Comparison of ENCODE assay signal across 13 cellular contexts in genomic region chr1:67688526-67689219, GRCh38. TPM values are rescaled to one million over a fixed set of nuclear protein-coding genes. Genes with fewer than 3 reads are reported as not detected.
DNase-seq lines count a peak whose midpoint lies in the region; ATAC-seq, FAIRE-seq and TF ChIP-seq lines count a peak whose summit lies in the region.
"Had no signal": no experiment of that assay in that cellular context is flagged by ENCODE, and none has a peak within 500 bp of the region (broad histone marks: within the 10 kb centered on the region; RNA-seq: fewer than 3 reads in every experiment).

No MANE protein-coding gene starts in this region.

- H3K27ac ChIP-seq in A549: peak overlapping the region; percentile 25 to 62; a peak in 4 of 6 replicates
- peak overlapping the region; percentile 25 to 96; a peak in 3 of 4 replicates for H3K27ac ChIP-seq in SK-N-SH (ENCODE audit: low read depth in 2 of 2, low read length in 1 of 2)
- H3K27ac ChIP-seq in gastrocnemius medialis: peak overlapping the region in 2 of 4 donors; percentile 97 to 99
- H3K27ac ChIP-seq: ovary, SK-N-MC had no signal

- no peak for FAIRE-seq in A549 (lab: Jason Lieb, UNC)
- no peak for FAIRE-seq in GM12892 (lab: Jason Lieb, UNC)
- FAIRE-seq: D721Med had no signal

- TF ChIP-seq EP300 in A549 (IDR thresholded peaks at IDR 0.05) (no peak), SK-N-SH (IDR thresholded peaks at IDR 0.05; ENCODE audit: borderline replicate concordance in 1 of 2, low read depth in 1 of 2, low read length in 1 of 2) (no peak)

- TF ChIP-seq POLR2A in A549 (IDR thresholded peaks at IDR 0.05; ENCODE audit: low read length) (no peak), GM12892 (IDR thresholded peaks at IDR 0.05; ENCODE audit: low read depth, low read length) (peak; percentile 42; the same call in 1 of the 2 replicates), gastrocnemius medialis (IDR thresholded peaks at IDR 0.05) (no peak)

- H3K4me2 ChIP-seq in A549: peak overlapping the region; percentile 98
- H3K4me2 ChIP-seq in SK-N-SH: peak overlapping the region; percentile 90

- H3K79me2 ChIP-seq in SK-N-SH (ENCODE audit: insufficient read depth): peaks cover 33% of the 10 kb centered on the region

- in situ Hi-C loops in gastrocnemius medialis (cut with MboI; ENCODE audit: low sequenced_read_pairs in 4 of 4): loop anchor here (5.0 to 25.0 kb wide), 3 partner anchors 124 to 126 kb away; no protein-coding TSS in a partner anchor

- H3F3A ChIP-seq in SK-N-SH (replicated peaks; ENCODE audit: insufficient read depth): peaks cover 64% of the 10 kb centered on the region

- DNase-seq in A549 (ENCODE audit: low read depth in 1 of 2, low spot score in 1 of 2) (no peak), GM12892 (ENCODE audit: insufficient read length) (no peak), SK-N-SH (no peak), fibroblast of peridontal ligament (ENCODE audit: extremely low read depth) (peak; percentile 15), NCI-H774 (lab: John Stamatoyannopoulos, UW) (no peak), retina (no peak), gastrocnemius medialis (no peak)
- DNase-seq: activated naive CD4-positive, alpha-beta T cell treated with Interleukin-2 at 50 U/mL for 16 hours; NCI-H1092; ovary had no signal

- peak overlapping the region; percentile 80; the same call in 2 of the 3 replicates for H3K4me3 ChIP-seq in A549
- H3K4me3 ChIP-seq in SK-N-SH (ENCODE audit: low read depth in 2 of 2, low read length in 1 of 2): peak overlapping the region; percentile 17 to 87; a peak in 2 of 4 replicates
- no peak overlapping the region for H3K4me3 ChIP-seq in gastrocnemius medialis
- H3K4me3 ChIP-seq: ovary, SK-N-MC had no signal

- TF ChIP-seq RAD21 in A549 (conservative IDR thresholded peaks at IDR 0.05 in 1 of 2, IDR thresholded peaks at IDR 0.05 in 1 of 2): no peak
- no peak for TF ChIP-seq RAD21 in SK-N-SH (IDR thresholded peaks at IDR 0.05; ENCODE audit: low read length)

- peaks cover 24% of the 10 kb centered on the region for H4K20me1 ChIP-seq in SK-N-SH (ENCODE audit: insufficient read depth)

- H3K27me3 ChIP-seq in SK-N-SH (ENCODE audit: insufficient read depth) (no peaks in the 10 kb centered on the region), gastrocnemius medialis (no peaks in the 10 kb centered on the region)
- H3K27me3 ChIP-seq: ovary had no signal

- H3K9me3 ChIP-seq in A549: no peaks in the 10 kb centered on the region
- no peaks in the 10 kb centered on the region for H3K9me3 ChIP-seq in SK-N-SH
- H3K9me3 ChIP-seq in gastrocnemius medialis: no peaks in the 10 kb centered on the region
- H3K9me3 ChIP-seq: ovary had no signal

- H3K36me3 ChIP-seq in SK-N-SH (replicated peaks in 1 of 2; ENCODE audit: control insufficient read depth in 1 of 2, insufficient read depth in 2 of 2, low read length in 1 of 2) (peaks cover 36 to 44% of the 10 kb centered on the region in 2 experiments), gastrocnemius medialis (peaks cover 6 to 23% of the 10 kb centered on the region in 2 donors)
- H3K36me3 ChIP-seq: ovary had no signal

- WGBS in A549 (ENCODE audit: missing lambda C conversion rate): 94% methylated on average over 3 of the region's 3 CpGs
- WGBS in SK-N-SH (ENCODE audit: low lambda C conversion rate): 79% methylated on average over 3 of the region's 3 CpGs

- CTCF ChIA-PET in A549 (lab: Yijun Ruan, JAX): interaction anchor here (1.7 to 4.6 kb wide), 2 partner anchors 72 to 127 kb away, joined by 3 to 25 read pairs; no protein-coding TSS in a partner anchor
- CTCF ChIA-PET in SK-N-SH (lab: Yijun Ruan, JAX): interaction anchor here (0.8 to 10.1 kb wide), 5 partner anchors 12 to 455 kb away, joined by 3 to 100 read pairs (median 3); no protein-coding TSS in a partner anchor

- ATAC-seq in A549 (no peak), GM21447 (IDR thresholded peaks at IDR 0.05; ENCODE audit: unreplicated experiment) (no peak), gastrocnemius medialis (no peak)

- peaks cover 27% of the 10 kb centered on the region for H3K4me1 ChIP-seq in A549
- H3K4me1 ChIP-seq in SK-N-SH (ENCODE audit: control insufficient read depth in 1 of 2, insufficient read depth in 2 of 2, low read depth in 1 of 2, low read length in 1 of 2): peaks cover 15 to 19% of the 10 kb centered on the region in 2 experiments; a peak in 3 of 4 replicates
- H3K4me1 ChIP-seq in gastrocnemius medialis: peaks cover 21 to 23% of the 10 kb centered on the region in 2 donors

- no peak overlapping the region for H2AFZ ChIP-seq in SK-N-SH (ENCODE audit: low read depth)

- intact Hi-C loops in gastrocnemius medialis (cut with DNase I; ENCODE audit: low total_unique reads): loop anchor here (10.0 kb wide), 1 partner anchor 374 kb away; no protein-coding TSS in a partner anchor

- H3K9ac ChIP-seq in SK-N-SH: peak overlapping the region; percentile 97

- TF ChIP-seq CTCF in A549 (IDR thresholded peaks at IDR 0.05) (no peak), SK-N-SH (IDR thresholded peaks at IDR 0.05) (no peak), gastrocnemius medialis (IDR thresholded peaks at IDR 0.05 in 4 of 5, conservative IDR thresholded peaks at IDR 0.05 in 1 of 5) (no peak)

- no peaks in the 10 kb centered on the region for H3K9me2 ChIP-seq in SK-N-SH

- POLR2A ChIA-PET in A549 (lab: Yijun Ruan, JAX): interaction anchor here (1.1 kb wide), 2 partner anchors 71 to 119 kb away, joined by 3 to 5 read pairs; no protein-coding TSS in a partner anchor
- POLR2A ChIA-PET in SK-N-SH (lab: Yijun Ruan, JAX): no interaction called here

TF ChIP-seq in A549, 52 proteins besides CTCF, POLR2A, EP300 and RAD21:
- TF ChIP-seq TP53 (CRISPR knock-in tag; IDR thresholded peaks at IDR 0.05) (peak; percentile 44; the same call in 1 of the 2 replicates), CHD4 (IDR thresholded peaks at IDR 0.05; ENCODE audit: borderline replicate concordance) (no peak)

TF ChIP-seq in SK-N-SH, 30 proteins besides CTCF, POLR2A, EP300 and RAD21:
- TF ChIP-seq JUND (IDR thresholded peaks at IDR 0.05) (no peak), TAF1 (IDR thresholded peaks at IDR 0.05; ENCODE audit: borderline replicate concordance, low read depth, low read length) (no peak), POLR2AphosphoS5 (IDR thresholded peaks at IDR 0.05; ENCODE audit: low read depth, low read length) (0 out of 2 replicates have a peak, but pooled peaks have one; percentile 62), ZBTB33 (IDR thresholded peaks at IDR 0.05; ENCODE audit: borderline replicate concordance, low read depth) (no peak), NFIC (IDR thresholded peaks at IDR 0.05; ENCODE audit: borderline replicate concordance) (no peak), SIN3A (IDR thresholded peaks at IDR 0.05; ENCODE audit: borderline replicate concordance, low read depth, low read length) (peak; percentile 16; the same call in 1 of the 2 replicates), ELF1 (IDR thresholded peaks at IDR 0.05) (no peak)
- TF ChIP-seq, protein P1, sequence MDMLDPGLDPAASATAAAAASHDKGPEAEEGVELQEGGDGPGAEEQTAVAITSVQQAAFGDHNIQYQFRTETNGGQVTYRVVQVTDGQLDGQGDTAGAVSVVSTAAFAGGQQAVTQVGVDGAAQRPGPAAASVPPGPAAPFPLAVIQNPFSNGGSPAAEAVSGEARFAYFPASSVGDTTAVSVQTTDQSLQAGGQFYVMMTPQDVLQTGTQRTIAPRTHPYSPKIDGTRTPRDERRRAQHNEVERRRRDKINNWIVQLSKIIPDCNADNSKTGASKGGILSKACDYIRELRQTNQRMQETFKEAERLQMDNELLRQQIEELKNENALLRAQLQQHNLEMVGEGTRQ (IDR thresholded peaks at IDR 0.05; ENCODE audit: borderline replicate concordance, low read depth, low read length): no peak
TF ChIP-seq in SK-N-SH: peak in this region for 2.

RNA-seq across cellular contexts. Expression of gene GADD45A, which starts 3.7 kb away (rescaled TPM):
- polyA plus RNA-seq in A549 (2011; rRNA removed) (26.6 and 44.7 TPM in 2 replicates), A549 (2017; fragmentation: RNase III; extraction: RNeasy Plus Mini Kit Qiagen cat#74134 plus additional on column Dnase treatment) (36.0 to 49.6 TPM (median 41.6 TPM) in 3 replicates), SK-N-SH (2012; rRNA removed) (106 and 164 TPM in 2 replicates)
- polyA plus RNA-seq in A549 (2012; cell fraction: cytosol; rRNA removed): 67.8 and 72.1 TPM in 2 replicates
- polyA plus RNA-seq in A549 (2012; cell fraction: nucleus; rRNA removed): 113 and 126 TPM in 2 replicates
- 4.6 and 7.2 TPM in 2 replicates for polyA minus RNA-seq in A549 (2011; rRNA and poly(A)+ RNA removed)
- polyA plus RNA-seq in GM12892 (2012; ENCODE audit: missing spikeins): 44.4 TPM
- 138 and 141 TPM in 2 replicates for polyA plus RNA-seq in SK-N-SH (2012; cell fraction: cytosol; rRNA removed)
- 334 and 376 TPM in 2 replicates for polyA plus RNA-seq in SK-N-SH (2012; cell fraction: nucleus; rRNA removed)
- total RNA-seq in gastrocnemius medialis: 100 to 1,000 TPM in 3 of 4 donors, 10 to 100 TPM in 1; 80.4 to 188 (median 142) TPM

Comparison
In these comparisons a context has a peak if more than half of its experiments do, and no peak if none do; other contexts are left out.
1. H3K4me3 ChIP-seq: peak in A549 (single experiment) and SK-N-SH (2 of 2); none in gastrocnemius medialis (0 of 4).